ENCODE assay signal across 13 cellular contexts in genomic region chr3:182364323-182364722, GRCh38.
DNase-seq lines count a peak whose midpoint lies in the region; ATAC-seq, FAIRE-seq and TF ChIP-seq lines count a peak whose summit lies in the region.
"Had no signal": no experiment of that assay in that cellular context is flagged by ENCODE, and none has a peak within 500 bp of the region (broad histone marks: within the 10 kb centered on the region; RNA-seq: fewer than 3 reads in every experiment).

No MANE protein-coding gene starts in this region.

- H3K4me1 Mint-ChIP-seq in astrocyte (ENCODE audit: low read depth, unreplicated experiment) = peaks cover 4% of the 10 kb centered on the region

- H2AFZ ChIP-seq in astrocyte (ENCODE audit: low read depth, low read length) = peak overlapping the region; percentile 41

- no peak for FAIRE-seq in astrocyte (lab: Jason Lieb, UNC)

- no peaks in the 10 kb centered on the region for H3K9me3 ChIP-seq in astrocyte (ENCODE audit: insufficient read depth, low read depth, low read length)
- no peaks in the 10 kb centered on the region for H3K9me3 ChIP-seq in prostate gland
- H3K9me3 ChIP-seq: body of pancreas, Caco-2 had no signal

- H3K27ac ChIP-seq in astrocyte (ENCODE audit: low read depth, low read length) (peak overlapping the region; percentile 43), prostate gland (no peak overlapping the region)
- H3K27ac ChIP-seq: body of pancreas had no signal

- H3K4me1 ChIP-seq in astrocyte (ENCODE audit: insufficient read depth, low read length) = peaks cover 5% of the 10 kb centered on the region
- no peaks in the 10 kb centered on the region for H3K4me1 ChIP-seq in prostate gland (replicated peaks)
- H3K4me1 ChIP-seq: body of pancreas, Caco-2 had no signal

- ATAC-seq in HG02763 (IDR thresholded peaks at IDR 0.05; ENCODE audit: unreplicated experiment) (no peak), GM21529 (IDR thresholded peaks at IDR 0.05; ENCODE audit: unreplicated experiment) (no peak)

- no peaks in the 10 kb centered on the region for H3K79me2 ChIP-seq in astrocyte (ENCODE audit: insufficient read depth, low read length)

- peak overlapping the region; percentile 82 for H3K4me2 ChIP-seq in astrocyte (ENCODE audit: low read length)

- no peak overlapping the region for H3K4me3 Mint-ChIP-seq in astrocyte (ENCODE audit: unreplicated experiment)
- H3K4me3 Mint-ChIP-seq: stimulated activated naive CD8-positive, alpha-beta T cell treated with anti-CD3 and anti-CD28 coated beads, Interleukin-15, Interleukin-2, amounts not matched to agents 100 ng/mL and 50 ng/mL, for 24 hours had no signal

- H3K27ac Mint-ChIP-seq in astrocyte (ENCODE audit: unreplicated experiment) = no peak overlapping the region
- H3K27ac Mint-ChIP-seq: stimulated activated naive CD8-positive, alpha-beta T cell treated with anti-CD3 and anti-CD28 coated beads, Interleukin-15, Interleukin-2, amounts not matched to agents 100 ng/mL and 50 ng/mL, for 24 hours had no signal

- DNase-seq in DMS153 (lab: John Stamatoyannopoulos, UW) = peak; percentile 65
- DNase-seq in NCI-H187 treated with DMSO at 0.1 percent for 48 hours (lab: John Stamatoyannopoulos, UW) = peak; percentile 16
- DNase-seq in astrocyte (ENCODE audit: low read depth) = peak; percentile 47
- peak; percentile 90 for DNase-seq in medulla oblongata (ENCODE audit: extremely low spot score)
- DNase-seq in NCI-H226 = no peak
- DNase-seq in prostate gland (ENCODE audit: low spot score) = no peak
- DNase-seq: activated CD8-positive, alpha-beta memory T cell treated with anti-CD3 and anti-CD28 coated beads, Interleukin-2, amount 50 U/mL, for 48 hours; Caco-2; T-helper 9 cell had no signal

- H3K4me3 ChIP-seq in astrocyte (ENCODE audit: insufficient read depth, low read depth, low read length) = peak overlapping the region; percentile 36
- no peak overlapping the region for H3K4me3 ChIP-seq in prostate gland
- H3K4me3 ChIP-seq: body of pancreas had no signal

- TF ChIP-seq POLR2A in prostate gland (IDR thresholded peaks at IDR 0.05) = no peak

- 62% methylated on average over 6 of the region's 6 CpGs for WGBS in prostate gland

- no peaks in the 10 kb centered on the region for H3K27me3 ChIP-seq in astrocyte (ENCODE audit: insufficient read depth, low read length)
- no peaks in the 10 kb centered on the region for H3K27me3 ChIP-seq in prostate gland (replicated peaks; ENCODE audit: insufficient read depth)
- H3K27me3 ChIP-seq: body of pancreas had no signal

- intact Hi-C loops in prostate gland (cut with DNase I) = no loop called here

- no peaks in the 10 kb centered on the region for H4K20me1 ChIP-seq in astrocyte (ENCODE audit: insufficient read depth, low read length)

- H3K36me3 Mint-ChIP-seq in astrocyte (ENCODE audit: low read depth, unreplicated experiment) = no peaks in the 10 kb centered on the region

- TF ChIP-seq CTCF in astrocyte (IDR thresholded peaks at IDR 0.05; ENCODE audit: insufficient read depth, low read depth, low read length) (peak; percentile 20), prostate gland (IDR thresholded peaks at IDR 0.05) (no peak)

- H3K36me3 ChIP-seq in astrocyte (ENCODE audit: insufficient read depth, low read length) (no peaks in the 10 kb centered on the region), prostate gland (no peaks in the 10 kb centered on the region)

- peak overlapping the region; percentile 29 for H3K9ac ChIP-seq in astrocyte (ENCODE audit: low read length)

- H3K27me3 Mint-ChIP-seq in astrocyte (ENCODE audit: low read depth, unreplicated experiment) = no peaks in the 10 kb centered on the region
- H3K27me3 Mint-ChIP-seq: stimulated activated naive CD8-positive, alpha-beta T cell treated with anti-CD3 and anti-CD28 coated beads, Interleukin-15, Interleukin-2, amounts not matched to agents 100 ng/mL and 50 ng/mL, for 24 hours had no signal

- no peaks in the 10 kb centered on the region for H3K9me3 Mint-ChIP-seq in astrocyte (ENCODE audit: unreplicated experiment)

Comparison
In these comparisons a context has a peak if more than half of its experiments do, and no peak if none do; other contexts are left out.
1. DNase-seq: peak in DMS153 (single experiment), NCI-H187 treated with DMSO at 0.1 percent for 48 hours (single experiment), astrocyte (single experiment) and medulla oblongata (single experiment); none in NCI-H226 (single experiment) and prostate gland (single experiment).